8 cellular contexts compared by ENCODE assay signal in genomic region chr21:33324311-33325221, GRCh38. TPM values are rescaled to one million over a fixed set of nuclear protein-coding genes. Genes with fewer than 3 reads are reported as not detected.
DNase-seq lines count a peak whose midpoint lies in the region; ATAC-seq and TF ChIP-seq lines count a peak whose summit lies in the region.

Gene IFNAR1 (plus strand): TSS chr21:33324970. CDS start chr21:33325056, 86 bp downstream.

- H3K4me2 ChIP-seq in OCI-LY3 (ENCODE audit: low read length): peak within 1 kb of the TSS; percentile 88

- peaks cover 37% of the 10 kb centered on the region for H3K79me2 ChIP-seq in OCI-LY3 (ENCODE audit: low read length)

- peak; percentile 97 for DNase-seq in DMS 273 treated with DMSO at 0.1 percent for 48 hours (lab: John Stamatoyannopoulos, UW)
- DNase-seq in HuH-7.5 (ENCODE audit: low spot score): peak; percentile 64
- DNase-seq in activated T-cell treated with anti-CD3 and anti-CD28 coated beads for 1 hour (ENCODE audit: low read depth): peak; percentile 100
- DNase-seq in epithelial cell of prostate (ENCODE audit: low read depth, low spot score): peak; percentile 90
- DNase-seq in mucosa of descending colon: peak; percentile 97 to 100 (median 98)
- DNase-seq in stimulated activated CD8-positive, alpha-beta memory T cell treated with anti-CD3 and anti-CD28 coated beads, Interleukin-4, amount 100 ng/mL, for 24 hours (ENCODE audit: low read depth): peak; percentile 99

- intact Hi-C loops in mucosa of descending colon (cut with DNase I, micrococcal nuclease): loop anchor here in 1 of 2 donors (5.0 kb wide), 1 partner anchor 38 kb away; no protein-coding TSS in a partner anchor

- ATAC-seq in GM21528 (IDR thresholded peaks at IDR 0.05; ENCODE audit: low FRiP score, unreplicated experiment): peak; percentile 80
- ATAC-seq in mucosa of descending colon: peak; percentile 98

- H3K4me1 ChIP-seq in OCI-LY3 (ENCODE audit: low read length) (peaks cover 3% of the 10 kb centered on the region), mucosa of descending colon (ENCODE audit: low read depth) (peaks cover 15% of the 10 kb centered on the region)

- no peaks in the 10 kb centered on the region for H3K27me3 ChIP-seq in OCI-LY3 (ENCODE audit: low read depth, low read length)

- H2AFZ ChIP-seq in OCI-LY3 (ENCODE audit: low read depth, low read length): peak within 1 kb of the TSS; percentile 96

- no peak for TF ChIP-seq CTCF in OCI-LY3 (IDR thresholded peaks at IDR 0.05; ENCODE audit: low read depth, low read length)
- TF ChIP-seq CTCF in mucosa of descending colon (IDR thresholded peaks at IDR 0.05): no peak

- H3K4me3 ChIP-seq in OCI-LY3 (ENCODE audit: low read length) (peak within 1 kb of the TSS; percentile 91), mucosa of descending colon (peak within 1 kb of the TSS; percentile 71)

- H3K27ac ChIP-seq in OCI-LY3 (ENCODE audit: low read length): peak within 1 kb of the TSS; percentile 95
- H3K27ac ChIP-seq in epithelial cell of prostate: peak within 1 kb of the TSS; percentile 81

- H3K36me3 ChIP-seq in OCI-LY3 (replicated peaks; ENCODE audit: low read depth, low read length): no peaks in the 10 kb centered on the region
- no peaks in the 10 kb centered on the region for H3K36me3 ChIP-seq in mucosa of descending colon (ENCODE audit: low read depth)

- no peaks in the 10 kb centered on the region; the same call in 1 of the 2 replicates for H4K20me1 ChIP-seq in OCI-LY3 (ENCODE audit: insufficient read depth, low read length)

- H3K9me3 ChIP-seq in OCI-LY3 (ENCODE audit: insufficient read depth, low read length): no peaks in the 10 kb centered on the region
- H3K9me3 ChIP-seq in mucosa of descending colon: no peaks in the 10 kb centered on the region

- peak within 1 kb of the TSS; percentile 92 for H3K9ac ChIP-seq in OCI-LY3 (ENCODE audit: low read length)

RNA-seq across cellular contexts. Expression of gene IFNAR1, which starts in this region (rescaled TPM):
- 10 to 100 TPM; 41.9 to 49.5 (median 43.3) TPM for total RNA-seq in mucosa of descending colon

Comparison
In these comparisons a context has a peak if more than half of its experiments do, and no peak if none do; other contexts are left out.
1. Peak in every context shown above with its lines: DNase-seq, ATAC-seq, H3K4me3 ChIP-seq and H3K27ac ChIP-seq.